In genomic region chr6:122969999-122970398, GRCh38 we compare ENCODE assay signal across 24 cellular contexts. TPM values are rescaled to one million over a fixed set of nuclear protein-coding genes. Genes with fewer than 3 reads are reported as not detected.
"Had no signal": no experiment of that assay in that cellular context is flagged by ENCODE, and none has a peak within 500 bp of the region (broad histone marks: within the 10 kb centered on the region; RNA-seq: fewer than 3 reads in every experiment).

No MANE protein-coding gene starts in this region.

- H3K4me1 ChIP-seq: left ventricle myocardium inferior, sigmoid colon, testis, uterus had no signal

- DNase-seq: activated CD4-positive, alpha-beta memory T cell treated with anti-CD3 and anti-CD28 coated beads for 36 hours; activated CD4-positive, alpha-beta T cell treated with anti-CD3 and anti-CD28 coated beads for 4 hours; activated CD4-positive, CD25-positive, alpha-beta regulatory T cell; activated naive CD4-positive, alpha-beta T cell treated with anti-CD3 and anti-CD28 coated beads, Interleukin-2, amount 10 ng/mL, durations not matched to agents 7 days and 5 days; activated T-cell treated with anti-CD3 and anti-CD28 coated beads, Interleukin-2, amount 50 U/mL, for 48 hours; amygdala; erythroblast; foreskin fibroblast; immature natural killer cell; left ventricle myocardium inferior; naive thymus-derived CD4-positive, alpha-beta T cell; posterior cingulate gyrus; sigmoid colon; stimulated activated CD4-positive, alpha-beta T cell treated with anti-CD3 and anti-CD28 coated beads, Interleukin-2, amount 100 ng/mL, for 48 hours; stimulated activated CD8-positive, alpha-beta memory T cell treated with anti-CD3 and anti-CD28 coated beads, Interleukin-4, amount 100 ng/mL, for 48 hours; stimulated activated naive CD4-positive, alpha-beta T cell; T1000; testis; uterus had no signal

- H3K27me3 Mint-ChIP-seq: activated CD4-positive, alpha-beta memory T cell treated with anti-CD3 and anti-CD28 coated beads for 36 hours; activated naive CD4-positive, alpha-beta T cell treated with anti-CD3 and anti-CD28 coated beads, Interleukin-2, amount 10 ng/mL, durations not matched to agents 7 days and 5 days; naive thymus-derived CD4-positive, alpha-beta T cell had no signal

- H3K9me3 ChIP-seq: sigmoid colon, testis, uterus had no signal

- H3K4me1 Mint-ChIP-seq: activated naive CD4-positive, alpha-beta T cell treated with anti-CD3 and anti-CD28 coated beads, Interleukin-2, amount 10 ng/mL, durations not matched to agents 7 days and 5 days; immature natural killer cell; naive thymus-derived CD4-positive, alpha-beta T cell; neural crest cell had no signal

- H3K4me3 ChIP-seq: coronary artery, left ventricle myocardium inferior, sigmoid colon, testis, uterus had no signal

- H3K36me3 Mint-ChIP-seq: activated CD4-positive, alpha-beta memory T cell treated with anti-CD3 and anti-CD28 coated beads for 36 hours; activated naive CD4-positive, alpha-beta T cell treated with anti-CD3 and anti-CD28 coated beads, Interleukin-2, amount 10 ng/mL, durations not matched to agents 7 days and 5 days; immature natural killer cell; naive thymus-derived CD4-positive, alpha-beta T cell had no signal

- H3K27ac ChIP-seq: coronary artery, left ventricle myocardium inferior, sigmoid colon, testis, uterus had no signal

- H3K27me3 ChIP-seq: sigmoid colon, testis, uterus had no signal

- H3K27ac Mint-ChIP-seq: activated CD4-positive, alpha-beta memory T cell treated with anti-CD3 and anti-CD28 coated beads for 36 hours; activated naive CD4-positive, alpha-beta T cell treated with anti-CD3 and anti-CD28 coated beads, Interleukin-2, amount 10 ng/mL, durations not matched to agents 7 days and 5 days; immature natural killer cell; naive thymus-derived CD4-positive, alpha-beta T cell had no signal

- H3K4me3 Mint-ChIP-seq: activated CD4-positive, alpha-beta memory T cell treated with anti-CD3 and anti-CD28 coated beads for 36 hours; activated naive CD4-positive, alpha-beta T cell treated with anti-CD3 and anti-CD28 coated beads, Interleukin-2, amount 10 ng/mL, durations not matched to agents 7 days and 5 days; immature natural killer cell; naive thymus-derived CD4-positive, alpha-beta T cell; neural crest cell had no signal

- H3K36me3 ChIP-seq: left ventricle myocardium inferior, sigmoid colon, uterus had no signal

- H3K9me3 Mint-ChIP-seq: activated naive CD4-positive, alpha-beta T cell treated with anti-CD3 and anti-CD28 coated beads, Interleukin-2, amount 10 ng/mL, durations not matched to agents 7 days and 5 days; neural crest cell had no signal

- ATAC-seq: naive thymus-derived CD4-positive, alpha-beta T cell had no signal

RNA-seq across cellular contexts. Expression of gene CLVS2, which starts 26.0 kb away (rescaled TPM):
- total RNA-seq: activated CD4-positive, alpha-beta memory T cell treated with anti-CD3 and anti-CD28 coated beads for 36 hours; bronchial epithelial cell; lung microvascular endothelial cell; naive thymus-derived CD4-positive, alpha-beta T cell; omental fat pad had no signal
